In genomic region chr12:117595751-117596150, GRCh38 we compare ENCODE assay signal across 28 cellular contexts.
"Had no signal": no experiment of that assay in that cellular context is flagged by ENCODE, and none has a peak within 500 bp of the region (broad histone marks: within the 10 kb centered on the region; RNA-seq: fewer than 3 reads in every experiment).

No MANE protein-coding gene starts in this region.

- DNase-seq: activated B cell treated with CpG ODN at 0.5 μM for 24 hours; activated CD4-positive, alpha-beta memory T cell treated with anti-CD3 and anti-CD28 coated beads for 36 hours; activated CD4-positive, alpha-beta T cell treated with anti-CD3 and anti-CD28 coated beads for 4 hours; activated CD4-positive, alpha-beta T cell treated with anti-CD3 and anti-CD28 coated beads, Interleukin-2, amount 10 ng/mL, durations not matched to agents 24 days and 14 days; activated CD4-positive, alpha-beta T cell treated with anti-CD3 and anti-CD28 coated beads, Interleukin-2, amount 50 U/mL, for 1 hour; activated CD4-positive, alpha-beta T cell treated with anti-CD3 and anti-CD28 coated beads, Interleukin-2, amount 50 U/mL, for 4 hours; activated CD4-positive, CD25-positive, alpha-beta regulatory T cell treated with anti-CD3 and anti-CD28 coated beads, Interleukin-2, amount 50 U/mL, for 72 hours; activated CD8-positive, alpha-beta memory T cell treated with anti-CD3 and anti-CD28 coated beads, Interleukin-2, amount 50 U/mL, for 4 hours; activated CD8-positive, alpha-beta T cell treated with anti-CD3 and anti-CD28 coated beads for 36 hours; activated effector memory CD4-positive, alpha-beta T cell treated with anti-CD3 and anti-CD28 coated beads, Interleukin-2, amount 50 U/mL, for 16 hours; activated gamma-delta T cell treated with Interleukin-2 at 50 U/mL for 16 hours; activated naive CD4-positive, alpha-beta T cell; activated naive CD4-positive, alpha-beta T cell treated with anti-CD3 and anti-CD28 coated beads for 36 hours; activated naive CD4-positive, alpha-beta T cell treated with anti-CD3 and anti-CD28 coated beads, Interleukin-2, amount 50 U/mL, for 16 hours; activated naive CD8-positive, alpha-beta T cell treated with anti-CD3 and anti-CD28 coated beads for 36 hours; activated T-cell treated with anti-CD3 and anti-CD28 coated beads for 4 hours; activated T-cell treated with anti-CD3 and anti-CD28 coated beads, Interleukin-2, amount 50 U/mL, for 1 hour; activated T-cell treated with anti-CD3 and anti-CD28 coated beads, Interleukin-2, amount 50 U/mL, for 4 hours; activated T-cell treated with anti-CD3 and anti-CD28 coated beads, Interleukin-2, amount 50 U/mL, for 72 hours; adrenal gland; amniotic stem cell; aorta; body of pancreas; brain microvascular endothelial cell; caudate nucleus; T-cell; T-helper 17 cell; T1000 had no signal
